9 cellular contexts compared by ENCODE assay signal in genomic region chr13:40539954-40540706, GRCh38.
A peak's percentile ranks its signal among the peaks of the same experiment; 100 is the strongest.
DNase-seq lines count a peak whose midpoint lies in the region; ATAC-seq and TF ChIP-seq lines count a peak whose summit lies in the region.
"Had no signal": no experiment of that assay in that cellular context is flagged by ENCODE, and none has a peak within 500 bp of the region (broad histone marks: within the 10 kb centered on the region; RNA-seq: fewer than 3 reads in every experiment).

No MANE protein-coding gene starts in this region.

- peaks cover 1% of the 10 kb centered on the region for H3K4me1 Mint-ChIP-seq in activated CD8-positive, alpha-beta memory T cell treated with anti-CD3 and anti-CD28 coated beads, Interleukin-2, amount 10 ng/mL, durations not matched to agents 7 days and 5 days

- H3K4me3 ChIP-seq in heart right ventricle (no peak overlapping the region), brain microvascular endothelial cell (ENCODE audit: low read depth, low read length) (no peak overlapping the region), testis (no peak overlapping the region)

- TF ChIP-seq CTCF in heart right ventricle (IDR thresholded peaks at IDR 0.05) (no peak), brain microvascular endothelial cell (IDR thresholded peaks at IDR 0.05; ENCODE audit: low read depth, low read length, missing control alignments) (no peak), testis (IDR thresholded peaks at IDR 0.05) (no peak)

- in situ Hi-C loops in brain microvascular endothelial cell (cut with HindIII; ENCODE audit: low pct_ligation_motif_present, low sequenced_read_pairs) = no loop called here

- H3K27ac ChIP-seq in heart right ventricle (peak overlapping the region in 4 of 10 donors; percentile 10 to 49 (median 24)), brain microvascular endothelial cell (peak overlapping the region; percentile 43), testis (no peak overlapping the region)

- H3K4me3 Mint-ChIP-seq in activated CD8-positive, alpha-beta memory T cell treated with anti-CD3 and anti-CD28 coated beads, Interleukin-2, amount 10 ng/mL, durations not matched to agents 7 days and 5 days = no peak overlapping the region
- H3K4me3 Mint-ChIP-seq: T-cell had no signal

- H3K9me3 ChIP-seq in heart right ventricle (no peaks in the 10 kb centered on the region), testis (no peaks in the 10 kb centered on the region)

- H3K36me3 ChIP-seq in heart right ventricle (no peaks in the 10 kb centered on the region), brain microvascular endothelial cell (replicated peaks) (no peaks in the 10 kb centered on the region), testis (ENCODE audit: low read depth, missing control alignments) (no peaks in the 10 kb centered on the region)

- no peaks in the 10 kb centered on the region for H3K36me3 Mint-ChIP-seq in activated CD8-positive, alpha-beta memory T cell treated with anti-CD3 and anti-CD28 coated beads, Interleukin-2, amount 10 ng/mL, durations not matched to agents 7 days and 5 days
- H3K36me3 Mint-ChIP-seq: T-cell had no signal

- TF ChIP-seq POLR2A in testis (IDR thresholded peaks at IDR 0.05) = no peak

- no peak overlapping the region for H3K27ac Mint-ChIP-seq in activated CD8-positive, alpha-beta memory T cell treated with anti-CD3 and anti-CD28 coated beads, Interleukin-2, amount 10 ng/mL, durations not matched to agents 7 days and 5 days
- H3K27ac Mint-ChIP-seq: T-cell had no signal

- DNase-seq in heart right ventricle (no peak), cardiac septum (ENCODE audit: low spot score) (no peak), brain microvascular endothelial cell (peak; percentile 86), kidney glomerular epithelial cell (lab: John Stamatoyannopoulos, UW) (peak; percentile 64), testis (no peak)
- no peak for DNase-seq in activated effector memory CD4-positive, alpha-beta T cell treated with anti-CD3 and anti-CD28 coated beads, Interleukin-2, amount 50 U/mL, for 16 hours
- no peak for DNase-seq in activated CD8-positive, alpha-beta memory T cell treated with anti-CD3 and anti-CD28 coated beads, Interleukin-2, amount 10 ng/mL, durations not matched to agents 7 days and 5 days
- DNase-seq: T-cell had no signal

- intact Hi-C loops in heart right ventricle (cut with DNase I) = no loop called here
- intact Hi-C loops in cardiac septum (cut with DNase I) = no loop called here
- intact Hi-C loops in testis (cut with DNase I; ENCODE audit: low total_unique reads) = no loop called here

- ATAC-seq in heart right ventricle = peak; percentile 36 to 89 (median 72)
- no peak for ATAC-seq in activated CD8-positive, alpha-beta memory T cell treated with anti-CD3 and anti-CD28 coated beads, Interleukin-2, amount 10 ng/mL, durations not matched to agents 7 days and 5 days
- no peak for ATAC-seq in HG03045 (IDR thresholded peaks at IDR 0.05; ENCODE audit: unreplicated experiment)
- ATAC-seq: T-cell had no signal

- peaks cover 0 to 24% (median 9%) of the 10 kb centered on the region in 9 donors for H3K4me1 ChIP-seq in heart right ventricle
- H3K4me1 ChIP-seq in testis = no peaks in the 10 kb centered on the region

- H3K27me3 ChIP-seq in heart right ventricle = no peaks in the 10 kb centered on the region
- H3K27me3 ChIP-seq in brain microvascular endothelial cell (replicated peaks) = no peaks in the 10 kb centered on the region
- H3K27me3 ChIP-seq in testis = no peaks in the 10 kb centered on the region

- WGBS in heart right ventricle, 2 donors = 59 to 73% methylated on average over 8 of the region's 8 CpGs
- 72 to 77% methylated on average over 8 of the region's 8 CpGs for WGBS in testis, 2 donors

- CTCF ChIA-PET in activated CD8-positive, alpha-beta memory T cell treated with anti-CD3 and anti-CD28 coated beads, Interleukin-2, amount 10 ng/mL, durations not matched to agents 7 days and 5 days (lab: Charles Lee) = no interaction called here

- H3K9me3 Mint-ChIP-seq in activated CD8-positive, alpha-beta memory T cell treated with anti-CD3 and anti-CD28 coated beads, Interleukin-2, amount 10 ng/mL, durations not matched to agents 7 days and 5 days (ENCODE audit: low read depth) = no peaks in the 10 kb centered on the region
- H3K9me3 Mint-ChIP-seq: T-cell had no signal

- no peaks in the 10 kb centered on the region for H3K27me3 Mint-ChIP-seq in activated CD8-positive, alpha-beta memory T cell treated with anti-CD3 and anti-CD28 coated beads, Interleukin-2, amount 10 ng/mL, durations not matched to agents 7 days and 5 days
- H3K27me3 Mint-ChIP-seq: T-cell had no signal

Comparison
In these comparisons a context has a peak if more than half of its experiments do, and no peak if none do; other contexts are left out.
1. ATAC-seq: peak in heart right ventricle (8 of 8); none in activated CD8-positive, alpha-beta memory T cell treated with anti-CD3 and anti-CD28 coated beads, Interleukin-2, amount 10 ng/mL, durations not matched to agents 7 days and 5 days (single experiment) and HG03045 (single experiment).
2. DNase-seq: peak in brain microvascular endothelial cell (single experiment) and kidney glomerular epithelial cell (single experiment); none in heart right ventricle (0 of 2), cardiac septum (single experiment), testis (single experiment), activated effector memory CD4-positive, alpha-beta T cell treated with anti-CD3 and anti-CD28 coated beads, Interleukin-2, amount 50 U/mL, for 16 hours (single experiment) and activated CD8-positive, alpha-beta memory T cell treated with anti-CD3 and anti-CD28 coated beads, Interleukin-2, amount 10 ng/mL, durations not matched to agents 7 days and 5 days (single experiment).